In the genomic region with DNA sequence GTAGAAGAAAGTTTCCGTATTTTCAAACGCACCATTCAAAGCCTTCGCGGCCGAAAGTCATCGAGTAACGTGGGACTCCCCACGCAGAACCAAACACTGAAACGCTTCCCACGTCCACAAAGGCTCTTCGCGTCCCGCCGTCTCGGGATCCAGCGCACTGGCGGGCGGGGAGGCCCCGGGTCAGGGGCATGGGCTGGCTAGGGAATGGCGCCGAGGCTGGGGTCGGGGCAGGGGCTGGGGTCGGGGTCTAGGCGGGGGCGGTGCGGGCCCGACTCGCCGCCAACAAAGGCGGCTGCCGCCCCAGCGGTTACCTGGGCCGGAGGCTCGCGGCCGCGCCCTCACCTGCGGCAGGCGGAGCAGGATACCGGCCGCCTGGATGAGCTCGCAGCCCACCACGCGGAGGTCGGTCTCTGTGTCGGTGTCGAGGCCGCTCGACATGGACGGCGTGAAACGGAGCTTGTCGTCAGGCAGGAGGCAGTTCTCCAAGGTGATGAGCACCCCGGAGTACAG, we compare ENCODE assay signal across 8 cellular contexts. TPM values are rescaled to one million over a fixed set of nuclear protein-coding genes. Genes with fewer than 3 reads are reported as not detected.
DNase-seq lines count a peak whose midpoint lies in the region; ATAC-seq and TF ChIP-seq lines count a peak whose summit lies in the region.

No MANE protein-coding gene starts in this region.

- DNase-seq in DMS53 (lab: John Stamatoyannopoulos, UW) (peak; percentile 69), DMS53 treated with DMSO at 0.1 percent for 48 hours (lab: John Stamatoyannopoulos, UW; ENCODE audit: unreplicated experiment) (no peak), kidney epithelial cell (ENCODE audit: low read depth) (no peak), tibial nerve (ENCODE audit: low spot score in 2 of 2) (no peak), T-helper 9 cell (no peak), OCI-M2 (lab: John Stamatoyannopoulos, UW; ENCODE audit: unreplicated experiment) (no peak)
- DNase-seq in activated naive CD8-positive, alpha-beta T cell treated with anti-CD3 and anti-CD28 coated beads, Interleukin-2, amount 50 U/mL, for 24 hours: no peak

- H3K4me3 Mint-ChIP-seq in activated naive CD8-positive, alpha-beta T cell treated with anti-CD3 and anti-CD28 coated beads, Interleukin-2, amount 50 U/mL, for 24 hours: peak overlapping the region; percentile 95

- H3K36me3 Mint-ChIP-seq in activated naive CD8-positive, alpha-beta T cell treated with anti-CD3 and anti-CD28 coated beads, Interleukin-2, amount 50 U/mL, for 24 hours (ENCODE audit: low read depth): peaks cover 68% of the 10 kb centered on the region

- peaks cover 0 to 56% (median 18%) of the 10 kb centered on the region in 4 donors for H3K4me1 ChIP-seq in tibial nerve

- TF ChIP-seq EP300 in tibial nerve (IDR thresholded peaks at IDR 0.05): no peak

- H3K27ac ChIP-seq in tibial nerve: peak overlapping the region; percentile 22 to 93 (median 86)

- no peak for TF ChIP-seq CTCF in kidney epithelial cell (IDR thresholded peaks at IDR 0.05; ENCODE audit: insufficient read depth, low read length, poor library complexity, severe bottlenecking)
- TF ChIP-seq CTCF in tibial nerve (IDR thresholded peaks at IDR 0.05): no peak

- H3K27me3 Mint-ChIP-seq in activated naive CD8-positive, alpha-beta T cell treated with anti-CD3 and anti-CD28 coated beads, Interleukin-2, amount 50 U/mL, for 24 hours: no peaks in the 10 kb centered on the region

- ATAC-seq in HG03097 (IDR thresholded peaks at IDR 0.05; ENCODE audit: low FRiP score, unreplicated experiment): peak; percentile 19
- no peak for ATAC-seq in activated naive CD8-positive, alpha-beta T cell treated with anti-CD3 and anti-CD28 coated beads, Interleukin-2, amount 50 U/mL, for 24 hours

- H3K9me3 Mint-ChIP-seq in activated naive CD8-positive, alpha-beta T cell treated with anti-CD3 and anti-CD28 coated beads, Interleukin-2, amount 50 U/mL, for 24 hours: no peaks in the 10 kb centered on the region

- H3K27ac Mint-ChIP-seq in activated naive CD8-positive, alpha-beta T cell treated with anti-CD3 and anti-CD28 coated beads, Interleukin-2, amount 50 U/mL, for 24 hours: peak overlapping the region; percentile 91

- H3K4me3 ChIP-seq in kidney epithelial cell (ENCODE audit: low read depth, low read length) (peak overlapping the region; percentile 96), tibial nerve (peak overlapping the region; percentile 79 to 98 (median 94))

- TF ChIP-seq POLR2A in tibial nerve (IDR thresholded peaks at IDR 0.05): no peak

- 0% methylated on average over 16 to 20 of the region's 54 CpGs for WGBS in tibial nerve, 2 donors

- no peaks in the 10 kb centered on the region for H3K27me3 ChIP-seq in kidney epithelial cell (ENCODE audit: control insufficient read depth, insufficient read depth, low read length)
- no peaks in the 10 kb centered on the region for H3K27me3 ChIP-seq in tibial nerve

- no peaks in the 10 kb centered on the region for H3K9me3 ChIP-seq in tibial nerve

- H3K4me1 Mint-ChIP-seq in activated naive CD8-positive, alpha-beta T cell treated with anti-CD3 and anti-CD28 coated beads, Interleukin-2, amount 50 U/mL, for 24 hours: peaks cover 59% of the 10 kb centered on the region

- H3K36me3 ChIP-seq in kidney epithelial cell (ENCODE audit: control insufficient read depth, insufficient read depth, low read length) (peaks cover 9% of the 10 kb centered on the region), tibial nerve (peaks cover 0 to 81% (median 24%) of the 10 kb centered on the region in 3 donors)

RNA-seq across cellular contexts. Expression of a gene that starts 0.4 kb away (rescaled TPM):
- 134 and 136 TPM in 2 replicates for total RNA-seq in kidney epithelial cell
- total RNA-seq in tibial nerve: 100 to 1,000 TPM; 311 to 362 (median 339) TPM

RNA-seq across cellular contexts. Expression of a gene that starts 8.4 kb away (rescaled TPM):
- total RNA-seq in kidney epithelial cell (134 and 159 TPM in 2 replicates), tibial nerve (100 to 1,000 TPM in 3 of 4 donors, 10 to 100 TPM in 1; 84.9 to 165 (median 139) TPM)

RNA-seq across cellular contexts. Expression of a gene that starts 22.3 kb away (rescaled TPM):
- total RNA-seq in kidney epithelial cell (1.4 and 1.6 TPM in 2 replicates), tibial nerve (10 to 100 TPM; 13.8 to 32.6 (median 19.4) TPM)

RNA-seq across cellular contexts. Expression of a gene that starts 23.7 kb away (rescaled TPM):
- 201 and 204 TPM in 2 replicates for total RNA-seq in kidney epithelial cell
- 100 to 1,000 TPM in 3 of 4 donors, 10 to 100 TPM in 1; 63.9 to 128 (median 105) TPM for total RNA-seq in tibial nerve

RNA-seq across cellular contexts. Expression of a gene that starts 36.8 kb away (rescaled TPM):
- total RNA-seq in kidney epithelial cell: 27.6 and 28.3 TPM in 2 replicates
- 100 to 1,000 TPM; 142 to 261 (median 161) TPM for total RNA-seq in tibial nerve
